ENCODE assay signal across 11 cellular contexts in the genomic region with DNA sequence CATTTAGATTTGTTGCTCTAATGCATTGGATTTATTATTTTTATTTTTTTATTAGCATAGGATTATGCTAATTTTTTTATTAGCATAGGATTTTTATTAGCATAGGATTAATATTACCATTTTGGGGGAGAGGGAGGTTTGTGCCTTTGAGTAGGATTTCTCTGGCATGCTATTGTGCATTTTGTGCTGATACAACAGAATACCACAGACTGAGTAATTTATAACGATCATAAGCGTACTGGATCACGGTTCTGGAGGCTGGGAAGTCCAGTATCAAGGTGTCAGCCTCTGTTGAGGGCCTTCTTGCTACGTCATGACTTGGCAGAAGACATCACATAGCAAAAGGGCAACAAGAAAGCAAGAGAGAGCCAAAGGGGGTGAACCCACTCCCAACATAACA.
"Had no signal": no experiment of that assay in that cellular context is flagged by ENCODE, and none has a peak within 500 bp of the region (broad histone marks: within the 10 kb centered on the region; RNA-seq: fewer than 3 reads in every experiment).

No MANE protein-coding gene starts in this region.

- H2AFZ ChIP-seq: GM23248, GM23338 had no signal

- H3K9me3 ChIP-seq: HAP-1 had no signal

- H3K27ac ChIP-seq: GM23248 had no signal

- H3K4me1 ChIP-seq: HAP-1 had no signal

- ATAC-seq: GM23338, HCT116 had no signal

- DNase-seq: GM23248, GOT3, H7, H9, HCEC 1CT, HFFc6 had no signal

- H3K9ac ChIP-seq: GM23248 had no signal

- H3K4me2 ChIP-seq: GM23338 had no signal

- H3K36me3 ChIP-seq: HAP-1 had no signal

- FAIRE-seq: H1, H54 had no signal

- H3K4me3 ChIP-seq: GM23248, GM23338, HAP-1 had no signal
